ENCODE assay signal across 8 cellular contexts in the genomic region with DNA sequence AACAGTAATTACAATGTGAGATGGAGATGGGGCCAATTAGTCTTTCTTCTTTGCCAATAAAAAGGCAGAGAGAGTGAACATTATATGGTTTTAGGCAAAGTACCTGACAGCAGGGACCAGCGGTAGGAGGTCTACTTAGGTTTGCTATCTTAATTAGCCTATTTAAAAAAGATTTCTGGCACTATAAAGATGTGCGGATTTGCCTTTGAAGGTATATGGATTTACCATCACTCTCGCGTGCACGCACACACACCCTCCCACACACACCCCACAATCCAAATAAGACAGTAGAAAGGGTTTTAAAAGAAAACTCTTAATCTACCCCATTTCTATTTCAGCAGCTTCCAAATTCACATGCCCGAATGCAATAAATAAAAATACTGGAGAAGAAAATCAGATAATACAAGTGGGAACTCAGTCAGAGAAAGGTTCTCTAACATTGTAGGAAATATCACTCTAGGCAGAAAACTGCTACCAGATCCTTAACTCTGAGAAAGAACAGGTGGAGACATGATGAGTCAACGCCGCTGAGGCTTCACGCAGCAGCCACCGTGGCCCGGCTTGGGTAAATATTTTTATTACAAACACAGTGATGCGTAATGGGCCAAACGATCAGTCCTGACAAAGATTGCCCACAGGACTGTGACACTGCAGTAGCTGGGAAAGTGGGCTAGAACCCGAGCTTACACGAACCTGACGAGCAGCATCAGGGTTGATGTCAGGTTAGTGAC.
DNase-seq lines count a peak whose midpoint lies in the region; ATAC-seq and TF ChIP-seq lines count a peak whose summit lies in the region.

No MANE protein-coding gene starts in this region.

- H3K27me3 ChIP-seq in mucosa of rectum (ENCODE audit: control insufficient read depth in 2 of 2, insufficient read depth in 2 of 2, low read length in 2 of 2), result no peaks in the 10 kb centered on the region
- H3K27me3 ChIP-seq in right atrium auricular region, result no peaks in the 10 kb centered on the region

- TF ChIP-seq CTCF in right atrium auricular region (IDR thresholded peaks at IDR 0.05), result no peak

- no peak for ATAC-seq in GM18868 (IDR thresholded peaks at IDR 0.05; ENCODE audit: unreplicated experiment)

- DNase-seq in COLO668 (lab: John Stamatoyannopoulos, UW; ENCODE audit: unreplicated experiment) (peak; percentile 87), NCI-H1930 (lab: John Stamatoyannopoulos, UW) (peak; percentile 69 to 80), brain pericyte (ENCODE audit: low read depth, low spot score) (peak; percentile 93), right atrium auricular region (ENCODE audit: low spot score) (no peak), NOMO-1 treated with dmso at 0.1 percent for 144 hours (lab: John Stamatoyannopoulos, UW; ENCODE audit: unreplicated experiment) (no peak)
- no peak for DNase-seq in activated CD4-positive, alpha-beta T cell treated with anti-CD3 and anti-CD28 coated beads, Interleukin-2, amount 50 U/mL, for 48 hours

- peak overlapping the region; percentile 37 to 38 for H3K9ac ChIP-seq in mucosa of rectum (ENCODE audit: low read depth in 1 of 2, low read length in 2 of 2)

- H3K4me1 ChIP-seq in mucosa of rectum (ENCODE audit: control insufficient read depth in 2 of 2, insufficient read depth in 2 of 2, low read length in 2 of 2) (peaks cover 10 to 23% of the 10 kb centered on the region in 2 donors), right atrium auricular region (no peaks in the 10 kb centered on the region)

- H3K36me3 ChIP-seq in mucosa of rectum (ENCODE audit: control insufficient read depth in 2 of 2, insufficient read depth in 2 of 2, low read length in 2 of 2), result no peaks in the 10 kb centered on the region
- no peaks in the 10 kb centered on the region for H3K36me3 ChIP-seq in right atrium auricular region

- peak overlapping the region; percentile 1 to 20 for H3K4me3 ChIP-seq in mucosa of rectum (ENCODE audit: low read length in 2 of 2)
- no peak overlapping the region for H3K4me3 ChIP-seq in right atrium auricular region

- no peaks in the 10 kb centered on the region for H3K9me3 ChIP-seq in mucosa of rectum (ENCODE audit: control insufficient read depth in 2 of 2, low read length in 2 of 2)
- no peaks in the 10 kb centered on the region for H3K9me3 ChIP-seq in right atrium auricular region

- H3K27ac ChIP-seq in mucosa of rectum (ENCODE audit: low read depth in 2 of 2, low read length in 2 of 2), result peak overlapping the region; percentile 13 to 26
- no peak overlapping the region for H3K27ac ChIP-seq in right atrium auricular region

Comparison
In these comparisons a context has a peak if more than half of its experiments do, and no peak if none do; other contexts are left out.
1. DNase-seq: peak in COLO668 (single experiment), NCI-H1930 (2 of 2) and brain pericyte (single experiment); none in right atrium auricular region (single experiment), activated CD4-positive, alpha-beta T cell treated with anti-CD3 and anti-CD28 coated beads, Interleukin-2, amount 50 U/mL, for 48 hours (0 of 2) and NOMO-1 treated with dmso at 0.1 percent for 144 hours (single experiment).
2. H3K27ac ChIP-seq: peak in mucosa of rectum (2 of 2); none in right atrium auricular region (0 of 2).
3. H3K4me3 ChIP-seq: peak in mucosa of rectum (2 of 2); none in right atrium auricular region (0 of 2).